In genomic region chr14:73757876-73758391, GRCh38 we compare ENCODE assay signal across 8 cellular contexts. TPM values are rescaled to one million over a fixed set of nuclear protein-coding genes. Genes with fewer than 3 reads are reported as not detected.
A peak's percentile ranks its signal among the peaks of the same experiment; 100 is the strongest.
DNase-seq lines count a peak whose midpoint lies in the region; ATAC-seq, FAIRE-seq and TF ChIP-seq lines count a peak whose summit lies in the region.

No MANE protein-coding gene starts in this region.

- ATAC-seq in HCT116, result no peak
- no peak for ATAC-seq in WTC11
- no peak for ATAC-seq in gastroesophageal sphincter

- peaks cover 25% of the 10 kb centered on the region for H3K27me3 Mint-ChIP-seq in WTC11 (ENCODE audit: low read depth)

- H3K4me1 ChIP-seq in HCT116 (ENCODE audit: control insufficient read depth in 1 of 2, insufficient read depth in 2 of 2, low read length in 2 of 2) (peaks cover 46 to 84% of the 10 kb centered on the region in 2 experiments), gastroesophageal sphincter (peaks cover 44 to 89% (median 77%) of the 10 kb centered on the region in 3 donors), spleen (peaks cover 80 to 91% (median 90%) of the 10 kb centered on the region in 6 donors)

- H3K36me3 ChIP-seq in HCT116 (ENCODE audit: control insufficient read depth in 1 of 2, insufficient read depth in 2 of 2, low read length in 2 of 2) (no peaks in the 10 kb centered on the region), gastroesophageal sphincter (no peaks in the 10 kb centered on the region), spleen (no peaks in the 10 kb centered on the region)

- no peaks in the 10 kb centered on the region for H4K20me1 ChIP-seq in HCT116 (ENCODE audit: insufficient read depth)

- peak overlapping the region; percentile 95; the same call in 1 of the 2 replicates for H3K27ac ChIP-seq in HCT116 (ENCODE audit: low read depth, low read length)
- H3K27ac ChIP-seq in gastroesophageal sphincter, result peak overlapping the region; percentile 97 to 100 (median 98)
- peak overlapping the region; percentile 96 to 99 (median 97) for H3K27ac ChIP-seq in spleen

- TF ChIP-seq CTCF in HCT116 (IDR thresholded peaks at IDR 0.05 in 2 of 3, conservative IDR thresholded peaks at IDR 0.05 in 1 of 3; ENCODE audit: borderline replicate concordance in 1 of 3, insufficient read depth in 1 of 3, low read depth in 2 of 3, low read length in 2 of 3), result no peak
- TF ChIP-seq CTCF in WTC11 (IDR thresholded peaks at IDR 0.05), result no peak
- TF ChIP-seq CTCF in gastroesophageal sphincter (IDR thresholded peaks at IDR 0.05), result no peak
- TF ChIP-seq CTCF in spleen (IDR thresholded peaks at IDR 0.05 in 8 of 11, conservative IDR thresholded peaks at IDR 0.05 in 3 of 11), result no peak

- peak overlapping the region; percentile 32; the same call in 1 of the 2 replicates for H3K27ac Mint-ChIP-seq in WTC11

- H3K36me3 Mint-ChIP-seq in WTC11, result no peaks in the 10 kb centered on the region

- H3K9me2 ChIP-seq in HCT116 (ENCODE audit: insufficient read depth), result no peaks in the 10 kb centered on the region

- whole genome bisulfite sequencing in gastroesophageal sphincter (ENCODE audit: low coverage in 1 of 2), 2 donors, result 9 to 20% methylated on average over 2 to 5 of the region's 10 CpGs
- WGBS in spleen, 5 donors, result 27 to 43% (median 35%) methylated on average over 10 of the region's 10 CpGs

- peak overlapping the region; percentile 96 for H3K4me2 ChIP-seq in HCT116 (ENCODE audit: low read length)

- no peak for DNase-seq in HCT116 (ENCODE audit: low read depth, low spot score)
- no peak for DNase-seq in WTC11 (ENCODE audit: low spot score)
- DNase-seq in spleen, result peak; percentile 80
- no peak for DNase-seq in GM12891 (ENCODE audit: insufficient read length, low spot score)
- no peak for DNase-seq in NCI-H510A (lab: John Stamatoyannopoulos, UW)
- DNase-seq in COLO668 (lab: John Stamatoyannopoulos, UW; ENCODE audit: unreplicated experiment), result no peak
- DNase-seq in GM19238 (ENCODE audit: insufficient read length, low spot score), result no peak

- no peak overlapping the region for H2AFZ ChIP-seq in HCT116 (ENCODE audit: low read depth, low read length, poor library complexity, severe bottlenecking)

- CTCF ChIA-PET in HCT116 (lab: Charles Lee) (interaction anchor here (0.7 to 3.2 kb wide), 13 partner anchors 8 to 129 kb away, joined by 3 to 34 read pairs (median 4); partner anchors contain the start of genes PTGR2 and ZNF410), WTC11 (lab: Charles Lee) (interaction anchor here (0.5 to 3.7 kb wide), 27 partner anchors 9 to 334 kb away, joined by 3 to 128 read pairs (median 6); partner anchors contain the start of genes PTGR2 and ZNF410)

- FAIRE-seq in GM12891 (lab: Jason Lieb, UNC), result no peak

- peak overlapping the region; percentile 68 for H3K4me3 Mint-ChIP-seq in WTC11

- H3K9me3 ChIP-seq in HCT116 (ENCODE audit: control insufficient read depth in 1 of 2, insufficient read depth in 1 of 2, low read depth in 1 of 2, low read length in 2 of 2), result no peaks in the 10 kb centered on the region
- no peaks in the 10 kb centered on the region for H3K9me3 ChIP-seq in gastroesophageal sphincter
- no peaks in the 10 kb centered on the region for H3K9me3 ChIP-seq in spleen

- peak overlapping the region; percentile 79 for H3K4me3 ChIP-seq in HCT116 (replicated peaks in 1 of 2; ENCODE audit: low read depth in 1 of 2, low read length in 2 of 2)
- H3K4me3 ChIP-seq in gastroesophageal sphincter, result peak overlapping the region; percentile 77 to 96
- peak overlapping the region; percentile 67 to 93 (median 84) for H3K4me3 ChIP-seq in spleen

- TF ChIP-seq EP300 in gastroesophageal sphincter (IDR thresholded peaks at IDR 0.05), result no peak

- RAD21 ChIA-PET in HCT116 (lab: Charles Lee; ENCODE audit: low non-redundant PET in 1 of 2, low total read pairs in 2 of 2, uncharacterized antibody in 2 of 2, unreplicated experiment in 2 of 2), result interaction anchor here (0.7 to 2.0 kb wide), 4 partner anchors 12 to 65 kb away, joined by 3 to 10 read pairs (median 6); no protein-coding TSS in a partner anchor

- peaks cover 63% of the 10 kb centered on the region for H3K79me2 ChIP-seq in HCT116 (ENCODE audit: insufficient read depth, low read length)

- no peak for TF ChIP-seq RAD21 in HCT116 (IDR thresholded peaks at IDR 0.05; ENCODE audit: low read depth)

- H3K27me3 ChIP-seq in HCT116 (ENCODE audit: insufficient read depth, low read length) (no peaks in the 10 kb centered on the region), gastroesophageal sphincter (no peaks in the 10 kb centered on the region), spleen (replicated peaks in 1 of 7) (no peaks in the 10 kb centered on the region)

- POLR2A ChIA-PET in HCT116 (lab: Charles Lee), result interaction anchor here (1.0 to 3.3 kb wide), 6 partner anchors 13 to 94 kb away, joined by 3 to 14 read pairs (median 5); partner anchors contain the start of gene PTGR2
- POLR2A ChIA-PET in WTC11 (lab: Charles Lee), result interaction anchor here (0.6 to 2.9 kb wide), 11 partner anchors 10 to 145 kb away, joined by 3 to 12 read pairs (median 3); partner anchors contain the start of genes ACOT6, PNMA1 and PTGR2

- peak overlapping the region; percentile 87 for H3K9ac ChIP-seq in HCT116 (ENCODE audit: low read length)

- TF ChIP-seq POLR2A in HCT116 (IDR thresholded peaks at IDR 0.05; ENCODE audit: borderline replicate concordance, extremely low read depth, insufficient read depth, insufficient read length) (no peak), gastroesophageal sphincter (IDR thresholded peaks at IDR 0.05) (no peak), spleen (IDR thresholded peaks at IDR 0.05) (no peak), GM12891 (IDR thresholded peaks at IDR 0.05; ENCODE audit: low read depth, low read length) (no peak)

- H3K4me1 Mint-ChIP-seq in WTC11, result peaks cover 69% of the 10 kb centered on the region

- intact Hi-C loops in HCT116 (cut with micrococcal nuclease), result loop anchor here (1.0 kb wide), 2 partner anchors 28 to 30 kb away; no protein-coding TSS in a partner anchor
- intact Hi-C loops in spleen (cut with DNase I; ENCODE audit: low total_unique reads), result no loop called here

- H3K9me3 Mint-ChIP-seq in WTC11, result no peaks in the 10 kb centered on the region

- TSS peak; percentile 46 for BruUV-seq in HCT116 (replicated peaks; lab: Mats Ljungman, UMichigan)

TF ChIP-seq in HCT116, 20 proteins besides CTCF, POLR2A, EP300 and RAD21 (continues in another document):
- no peak for TF ChIP-seq ELF1 (IDR thresholded peaks at IDR 0.05; ENCODE audit: borderline replicate concordance, low read depth)

TF ChIP-seq in WTC11, 78 proteins besides CTCF, POLR2A, EP300 and RAD21:
- no peak for TF ChIP-seq SMAD4 (CRISPR knock-in tag; IDR thresholded peaks at IDR 0.05)
- no peak for TF ChIP-seq FOXJ3 (CRISPR knock-in tag; IDR thresholded peaks at IDR 0.05; ENCODE audit: borderline replicate concordance)
- TF ChIP-seq GRHL2 (CRISPR knock-in tag; IDR thresholded peaks at IDR 0.05; ENCODE audit: insufficient replicate concordance, severe bottlenecking), result no peak
- no peak for TF ChIP-seq ZNF671 (CRISPR knock-in tag; IDR thresholded peaks at IDR 0.05)
- no peak for TF ChIP-seq NFATC4 (CRISPR knock-in tag; IDR thresholded peaks at IDR 0.05)
TF ChIP-seq in WTC11: peak in this region for 0.

TF ChIP-seq in GM12891, 5 proteins besides CTCF, POLR2A, EP300 and RAD21:
- TF ChIP-seq PAX5 (IDR thresholded peaks at IDR 0.05; ENCODE audit: insufficient read depth, low read length, severe bottlenecking) (no peak), TAF1 (IDR thresholded peaks at IDR 0.05; ENCODE audit: low read depth, low read length) (no peak), SPI1 (IDR thresholded peaks at IDR 0.05; ENCODE audit: low read depth, low read length) (no peak), POU2F2 (IDR thresholded peaks at IDR 0.05; ENCODE audit: low read depth, low read length) (no peak), POLR2AphosphoS5 (IDR thresholded peaks at IDR 0.05; ENCODE audit: low read depth, low read length) (no peak)

RNA-seq across cellular contexts. Expression of gene PNMA1, which starts 43.8 kb away (rescaled TPM):
- total RNA-seq in HCT116 (2021; ENCODE audit: unreplicated experiment) (24.6 TPM), WTC11 (2021) (46.0 to 50.2 TPM (median 49.6 TPM) in 3 replicates), gastroesophageal sphincter (10 to 100 TPM; 41.7 to 95.2 (median 47.6) TPM), spleen (10 to 100 TPM; 21.1 to 31.8 (median 25.4) TPM)
- 18.1 and 22.0 TPM in 2 replicates for polyA plus RNA-seq in HCT116 (2012)
- 10 to 100 TPM; 13.1 to 19.8 (median 13.8) TPM for polyA plus RNA-seq in spleen
- 18.6 TPM for polyA plus RNA-seq in GM12891 (2012; ENCODE audit: low read depth, missing spikeins)
